In the genomic region with DNA sequence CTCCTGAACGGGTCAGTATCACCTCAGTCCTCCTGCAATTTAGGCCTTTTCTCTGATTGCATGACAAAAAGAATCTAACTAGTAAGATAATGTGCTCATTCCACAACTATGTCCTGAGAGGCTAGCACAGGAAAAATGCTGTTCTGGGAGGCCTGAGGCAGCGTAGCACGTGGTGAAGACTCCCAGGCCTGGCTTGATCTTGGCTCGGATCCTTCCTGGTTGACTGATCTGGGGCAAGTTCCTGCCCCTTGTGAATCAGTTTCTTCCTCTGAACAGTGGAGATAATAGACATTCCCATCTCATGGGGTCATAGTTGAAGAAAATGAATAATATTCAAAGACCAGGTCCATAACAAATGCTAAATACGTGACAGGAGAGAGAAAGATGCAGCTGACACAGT, we compare ENCODE assay signal across 10 cellular contexts. TPM values are rescaled to one million over a fixed set of nuclear protein-coding genes. Genes with fewer than 3 reads are reported as not detected.
DNase-seq lines count a peak whose midpoint lies in the region; ATAC-seq and TF ChIP-seq lines count a peak whose summit lies in the region.
"Had no signal": no experiment of that assay in that cellular context is flagged by ENCODE, and none has a peak within 500 bp of the region (broad histone marks: within the 10 kb centered on the region; RNA-seq: fewer than 3 reads in every experiment).

No MANE protein-coding gene starts in this region.

- peak overlapping the region in 9 of 10 donors; percentile 0 to 75 (median 38) for H3K27ac ChIP-seq in heart right ventricle

- no peak overlapping the region for H3K4me3 Mint-ChIP-seq in activated CD8-positive, alpha-beta T cell treated with anti-CD3 and anti-CD28 coated beads for 36 hours

- peaks cover 19% of the 10 kb centered on the region for H3K4me1 Mint-ChIP-seq in activated CD8-positive, alpha-beta T cell treated with anti-CD3 and anti-CD28 coated beads for 36 hours (ENCODE audit: low read depth)

- H3K9me3 ChIP-seq in adipocyte (ENCODE audit: control insufficient read depth, low read length) (no peaks in the 10 kb centered on the region), heart right ventricle (no peaks in the 10 kb centered on the region), skeletal muscle satellite cell (replicated peaks; ENCODE audit: low read length) (no peaks in the 10 kb centered on the region)

- H3K9ac ChIP-seq in adipocyte (ENCODE audit: low read length): peak overlapping the region; percentile 47
- peak overlapping the region; percentile 64 for H3K9ac ChIP-seq in skeletal muscle satellite cell (ENCODE audit: low read depth, low read length)

- H3K27me3 ChIP-seq in adipocyte (replicated peaks; ENCODE audit: control insufficient read depth, insufficient read depth, low read length) (no peaks in the 10 kb centered on the region), heart right ventricle (no peaks in the 10 kb centered on the region), skeletal muscle satellite cell (ENCODE audit: control insufficient read depth, insufficient read depth, low read length) (no peaks in the 10 kb centered on the region)

- intact Hi-C loops in heart right ventricle (cut with DNase I): no loop called here
- intact Hi-C loops in activated CD8-positive, alpha-beta T cell treated with anti-CD3 and anti-CD28 coated beads for 36 hours (cut with micrococcal nuclease): no loop called here

- H3K36me3 ChIP-seq in adipocyte (ENCODE audit: control insufficient read depth, insufficient read depth, low read length, severe bottlenecking) (no peaks in the 10 kb centered on the region), heart right ventricle (no peaks in the 10 kb centered on the region), skeletal muscle satellite cell (ENCODE audit: insufficient read depth, low read length) (no peaks in the 10 kb centered on the region)

- ATAC-seq in heart right ventricle (peak in 7 of 8 donors; percentile 44 to 77 (median 61)), GM19023 (IDR thresholded peaks at IDR 0.05; ENCODE audit: unreplicated experiment) (no peak)
- ATAC-seq in activated CD8-positive, alpha-beta T cell treated with anti-CD3 and anti-CD28 coated beads for 36 hours: no peak

- TF ChIP-seq CTCF in heart right ventricle (IDR thresholded peaks at IDR 0.05): no peak
- TF ChIP-seq CTCF in activated CD8-positive, alpha-beta T cell treated with anti-CD3 and anti-CD28 coated beads for 36 hours (IDR thresholded peaks at IDR 0.05): no peak

- WGBS in heart right ventricle, 2 donors: 57 to 60% methylated on average over 5 of the region's 5 CpGs

- POLR2A ChIA-PET in activated CD8-positive, alpha-beta T cell treated with anti-CD3 and anti-CD28 coated beads for 36 hours (lab: Charles Lee): interaction anchor here (1.2 kb wide), 1 partner anchor 13 kb away, joined by 3 read pairs; no protein-coding TSS in a partner anchor

- H3K36me3 Mint-ChIP-seq in activated CD8-positive, alpha-beta T cell treated with anti-CD3 and anti-CD28 coated beads for 36 hours (ENCODE audit: low read depth): no peaks in the 10 kb centered on the region

- no peaks in the 10 kb centered on the region for H3K27me3 Mint-ChIP-seq in activated CD8-positive, alpha-beta T cell treated with anti-CD3 and anti-CD28 coated beads for 36 hours

- DNase-seq in GOT3 (lab: John Stamatoyannopoulos, UW) (peak; percentile 18), adipocyte (ENCODE audit: low read depth) (peak; percentile 92), heart right ventricle (no peak), Kasumi-1 (lab: John Stamatoyannopoulos, UW) (no peak), T-helper 1 cell (no peak)
- DNase-seq in activated CD8-positive, alpha-beta T cell treated with anti-CD3 and anti-CD28 coated beads for 36 hours: no peak
- DNase-seq: stimulated activated CD4-positive, alpha-beta T cell treated with anti-CD3 and anti-CD28 coated beads, Interleukin-4, amount 100 ng/mL, for 24 hours; T-helper 9 cell had no signal

- H3K4me2 ChIP-seq in skeletal muscle satellite cell (ENCODE audit: low read length): no peak overlapping the region

- H3K4me1 ChIP-seq in adipocyte (ENCODE audit: control insufficient read depth, insufficient read depth, low read length) (peaks cover 57% of the 10 kb centered on the region), heart right ventricle (peaks cover 0 to 24% (median 8%) of the 10 kb centered on the region in 9 donors), skeletal muscle satellite cell (ENCODE audit: control insufficient read depth, insufficient read depth, low read length) (peaks cover 38% of the 10 kb centered on the region)

- H3K4me3 ChIP-seq in adipocyte (ENCODE audit: low read length) (no peak overlapping the region), heart right ventricle (no peak overlapping the region), skeletal muscle satellite cell (ENCODE audit: low read length) (no peak overlapping the region)

- CTCF ChIA-PET in activated CD8-positive, alpha-beta T cell treated with anti-CD3 and anti-CD28 coated beads for 36 hours (lab: Charles Lee): no interaction called here

- no peaks in the 10 kb centered on the region for H3K9me3 Mint-ChIP-seq in activated CD8-positive, alpha-beta T cell treated with anti-CD3 and anti-CD28 coated beads for 36 hours

- H3K27ac Mint-ChIP-seq in activated CD8-positive, alpha-beta T cell treated with anti-CD3 and anti-CD28 coated beads for 36 hours: no peak overlapping the region

RNA-seq across cellular contexts. Expression of a gene that starts 12.3 kb away (rescaled TPM):
- 1 to 10 TPM in 5 of 10 donors, under 1 TPM in 5; 0.22 to 1.7 (median 0.90) TPM for total RNA-seq in heart right ventricle
- polyA plus RNA-seq in heart right ventricle: under 1 TPM; 0.22 to 0.74 TPM
- total RNA-seq in skeletal muscle satellite cell (2012; rRNA removed): 0.22 and 0.25 TPM in 2 replicates
- total RNA-seq in activated CD8-positive, alpha-beta T cell treated with anti-CD3 and anti-CD28 coated beads for 36 hours: 1 to 10 TPM; 7.4 to 7.9 TPM

Comparison
In these comparisons a context has a peak if more than half of its experiments do, and no peak if none do; other contexts are left out.
1. DNase-seq: peak in GOT3 (single experiment) and adipocyte (single experiment); none in heart right ventricle (0 of 2), activated CD8-positive, alpha-beta T cell treated with anti-CD3 and anti-CD28 coated beads for 36 hours (single experiment), Kasumi-1 (0 of 2) and T-helper 1 cell (0 of 5).
2. ATAC-seq: peak in heart right ventricle (7 of 8); none in activated CD8-positive, alpha-beta T cell treated with anti-CD3 and anti-CD28 coated beads for 36 hours (single experiment) and GM19023 (single experiment).